In the genomic region with DNA sequence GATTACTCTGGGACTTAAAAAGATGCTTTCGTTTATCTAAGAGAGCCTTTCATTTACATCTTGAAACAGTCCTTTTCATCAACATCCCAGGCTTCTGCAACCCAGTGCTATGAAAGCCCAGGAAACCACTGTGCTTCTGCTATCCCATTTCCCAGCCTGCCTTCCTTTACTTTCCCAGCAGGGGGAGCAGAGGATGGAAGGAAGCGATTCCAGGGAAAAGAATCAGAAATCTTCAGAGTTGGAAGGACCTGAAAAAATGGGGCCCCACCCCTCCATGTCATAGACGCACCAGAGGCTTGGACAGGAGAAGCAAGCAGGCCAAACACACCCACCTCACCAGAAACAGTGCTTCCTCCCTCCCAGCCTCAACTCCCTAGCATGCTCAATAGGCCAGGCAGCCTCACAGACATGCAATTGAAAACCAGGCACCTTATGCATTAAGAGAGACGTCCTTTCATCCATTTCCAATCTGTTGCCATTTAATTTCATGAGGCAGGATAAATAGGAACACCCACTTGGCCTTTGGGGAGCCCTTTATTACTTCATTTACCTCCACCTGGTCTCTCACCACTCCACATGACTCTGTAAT, we compare ENCODE assay signal across 8 cellular contexts.
A peak's percentile ranks its signal among the peaks of the same experiment; 100 is the strongest.
DNase-seq lines count a peak whose midpoint lies in the region; ATAC-seq, FAIRE-seq and TF ChIP-seq lines count a peak whose summit lies in the region.

No MANE protein-coding gene starts in this region.

- H2AFZ ChIP-seq in keratinocyte (ENCODE audit: control insufficient read depth, low read length): no peak overlapping the region

- H4K20me1 ChIP-seq in keratinocyte (ENCODE audit: control insufficient read depth, extremely low read depth, insufficient read depth, low read length): no peaks in the 10 kb centered on the region

- TF ChIP-seq CTCF in HFFc6 (IDR thresholded peaks at IDR 0.05): peak; percentile 85
- peak; percentile 35 to 56 (median 48) for TF ChIP-seq CTCF in ascending aorta (IDR thresholded peaks at IDR 0.05)
- TF ChIP-seq CTCF in keratinocyte (optimal IDR thresholded peaks at IDR 0.05 in 1 of 3, IDR thresholded peaks at IDR 0.05 in 1 of 3, conservative IDR thresholded peaks at IDR 0.05 in 1 of 3; ENCODE audit: extremely low read depth in 1 of 3, insufficient read depth in 2 of 3, low read length in 3 of 3): peak; percentile 43 to 73 (median 54)

- H3K4me1 Mint-ChIP-seq in HFFc6 (ENCODE audit: low read depth): peaks cover 47% of the 10 kb centered on the region

- no peak overlapping the region for H3K4me3 Mint-ChIP-seq in HFFc6

- H3K9me3 ChIP-seq in ascending aorta (peaks cover 0 to 8% of the 10 kb centered on the region in 2 donors), keratinocyte (ENCODE audit: control insufficient read depth, low read depth, low read length) (no peaks in the 10 kb centered on the region)

- no peak overlapping the region for H3K9ac ChIP-seq in keratinocyte (ENCODE audit: control insufficient read depth, extremely low read depth, insufficient read depth, low read length)

- peaks cover 0 to 2% of the 10 kb centered on the region in 2 donors for H3K4me1 ChIP-seq in ascending aorta
- H3K4me1 ChIP-seq in keratinocyte (ENCODE audit: control insufficient read depth, extremely low read depth, insufficient read depth, low read length): peaks cover 3% of the 10 kb centered on the region

- peak; percentile 43 for DNase-seq in A172 (ENCODE audit: low spot score)
- DNase-seq in HFFc6: peak; percentile 27
- DNase-seq in ascending aorta (ENCODE audit: low spot score in 2 of 2): no peak
- no peak for DNase-seq in keratinocyte (ENCODE audit: low read depth, low spot score)
- DNase-seq in stimulated activated CD4-positive, alpha-beta T cell treated with anti-CD3 and anti-CD28 coated beads, Interleukin-2, amount 100 ng/mL, for 24 hours: no peak
- no peak for DNase-seq in KG1 (lab: John Stamatoyannopoulos, UW)
- DNase-seq in activated CD4-positive, alpha-beta T cell treated with anti-CD3 and anti-CD28 coated beads, Interleukin-2, amount 50 U/mL, for 1 hour: no peak

- peaks cover 10% of the 10 kb centered on the region for H3K36me3 Mint-ChIP-seq in HFFc6 (ENCODE audit: low read depth)

- no peaks in the 10 kb centered on the region for H3K9me1 ChIP-seq in keratinocyte (ENCODE audit: control insufficient read depth, extremely low read depth, insufficient read depth, low read length)

- H3K27ac ChIP-seq in ascending aorta (no peak overlapping the region), keratinocyte (ENCODE audit: control insufficient read depth, insufficient read depth, low read length) (no peak overlapping the region)

- H3K27ac Mint-ChIP-seq in HFFc6: no peak overlapping the region

- H3K9me3 Mint-ChIP-seq in HFFc6: 0 out of 2 replicates have a peak, but pooled peaks cover 8% of the 10 kb centered on the region

- H3K4me3 ChIP-seq in ascending aorta: no peak overlapping the region
- no peak overlapping the region for H3K4me3 ChIP-seq in keratinocyte (ENCODE audit: control insufficient read depth in 2 of 3, extremely low read depth in 1 of 3, insufficient read depth in 2 of 3, low read depth in 1 of 3, low read length in 3 of 3)

- H3K79me2 ChIP-seq in keratinocyte (ENCODE audit: control insufficient read depth, insufficient read depth, low read length): no peaks in the 10 kb centered on the region

- no peaks in the 10 kb centered on the region for H3K27me3 ChIP-seq in ascending aorta
- no peaks in the 10 kb centered on the region for H3K27me3 ChIP-seq in keratinocyte (ENCODE audit: control insufficient read depth, extremely low read depth, insufficient read depth, low read length)

- no peaks in the 10 kb centered on the region for H3K36me3 ChIP-seq in ascending aorta
- H3K36me3 ChIP-seq in keratinocyte (ENCODE audit: control insufficient read depth in 2 of 2, extremely low read depth in 1 of 2, insufficient read depth in 2 of 2, low read length in 2 of 2): no peaks in the 10 kb centered on the region

- ATAC-seq in HG02759 (IDR thresholded peaks at IDR 0.05; ENCODE audit: unreplicated experiment): no peak

- dilution Hi-C loops in keratinocyte (cut with MboI; ENCODE audit: extremely low pct_ligation_motif_present, low sequenced_read_pairs): no loop called here

- H3K4me2 ChIP-seq in keratinocyte (ENCODE audit: control insufficient read depth, extremely low read depth, insufficient read depth, low read depth, low read length): no peak overlapping the region

- intact Hi-C loops in ascending aorta (cut with DNase I): loop anchor here (2.0 kb wide), 1 partner anchor 602 kb away; no protein-coding TSS in a partner anchor

- peaks cover 2% of the 10 kb centered on the region for H3K27me3 Mint-ChIP-seq in HFFc6 (ENCODE audit: insufficient read depth)

- FAIRE-seq in keratinocyte (lab: Jason Lieb, UNC): no peak

Comparison
In these comparisons a context has a peak if more than half of its experiments do, and no peak if none do; other contexts are left out.
1. DNase-seq: peak in A172 (single experiment) and HFFc6 (single experiment); none in ascending aorta (0 of 2), keratinocyte (single experiment), stimulated activated CD4-positive, alpha-beta T cell treated with anti-CD3 and anti-CD28 coated beads, Interleukin-2, amount 100 ng/mL, for 24 hours (0 of 2), KG1 (single experiment) and activated CD4-positive, alpha-beta T cell treated with anti-CD3 and anti-CD28 coated beads, Interleukin-2, amount 50 U/mL, for 1 hour (single experiment).
2. Peak in every context shown above with its lines, with median percentiles within 50 percentile points of each other: CTCF ChIP-seq.